In the genomic region with DNA sequence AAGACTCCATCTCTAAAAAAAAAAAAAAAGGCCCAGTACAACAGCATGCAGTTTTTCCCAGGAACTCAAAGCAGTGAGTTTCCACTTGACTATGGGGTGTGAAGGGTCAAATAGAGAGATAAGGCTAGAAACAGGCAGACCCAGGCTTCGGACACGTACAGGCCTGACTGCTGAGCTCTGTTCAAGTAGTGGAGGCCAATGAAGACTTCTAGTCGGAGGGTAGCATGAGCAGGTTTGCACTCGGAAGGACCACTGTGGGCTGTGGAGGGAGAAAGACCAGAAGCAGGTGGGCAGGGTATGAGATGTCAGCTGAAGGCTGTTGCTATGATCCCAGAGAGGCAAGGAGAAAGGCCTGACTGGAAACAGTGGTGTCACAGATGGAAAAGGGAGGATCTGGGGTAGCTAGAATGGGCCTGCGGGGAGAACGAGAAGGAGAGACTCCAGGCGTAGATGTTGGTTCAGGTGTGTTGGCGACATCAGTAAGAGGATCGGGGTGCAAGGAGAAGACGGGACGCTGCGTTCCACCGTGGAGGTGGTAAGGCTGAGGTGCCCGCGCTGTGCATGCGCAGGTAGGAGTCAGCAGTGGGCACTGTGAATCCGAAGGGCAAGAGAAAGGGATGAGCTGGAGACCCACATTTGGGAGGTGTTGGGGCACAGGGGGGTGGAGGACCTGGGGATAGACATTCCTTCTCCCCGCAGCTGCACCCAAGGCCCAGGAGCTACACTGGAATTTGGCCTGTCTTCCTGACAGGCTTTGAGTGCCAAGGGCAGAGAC, we compare ENCODE assay signal across 17 cellular contexts. TPM values are rescaled to one million over a fixed set of nuclear protein-coding genes. Genes with fewer than 3 reads are reported as not detected.
DNase-seq lines count a peak whose midpoint lies in the region; ATAC-seq and TF ChIP-seq lines count a peak whose summit lies in the region.
"Had no signal": no experiment of that assay in that cellular context is flagged by ENCODE, and none has a peak within 500 bp of the region (broad histone marks: within the 10 kb centered on the region; RNA-seq: fewer than 3 reads in every experiment).

No MANE protein-coding gene starts in this region.

- H3K9me3 ChIP-seq in T-helper 17 cell (ENCODE audit: control insufficient read depth, low read length, poor library complexity, severe bottlenecking): no peaks in the 10 kb centered on the region
- H3K9me3 ChIP-seq: adrenal gland, breast epithelium, heart left ventricle, left lung, MG63 had no signal

- H3K27ac Mint-ChIP-seq in activated T-cell treated with anti-CD3 and anti-CD28 coated beads, Interleukin-2, amount 50 U/mL, for 72 hours: peak overlapping the region; percentile 18
- H3K27ac Mint-ChIP-seq in T-helper 17 cell (peak overlapping the region; percentile 96), glutamatergic neuron (ENCODE audit: unreplicated experiment) (no peak overlapping the region)
- peak overlapping the region; percentile 79 for H3K27ac Mint-ChIP-seq in stimulated activated naive B cell treated with anti-CD40 and anti-IgM and Interleukin-4, amounts not matched to agents 10 μg/mL and 1 μg/mL and 100 μg/mL, for 72 hours
- H3K27ac Mint-ChIP-seq: dendritic cell treated with granulocyte-macrophage colony-stimulating factor and Interleukin-4, amounts not matched to agents 40 ng/mL and 50 ng/mL, for 4 days had no signal

- peaks cover 19% of the 10 kb centered on the region for H3K4me1 Mint-ChIP-seq in activated T-cell treated with anti-CD3 and anti-CD28 coated beads, Interleukin-2, amount 50 U/mL, for 72 hours (ENCODE audit: low read depth)
- H3K4me1 Mint-ChIP-seq in T-helper 17 cell (peaks cover 17% of the 10 kb centered on the region), glutamatergic neuron (ENCODE audit: low read depth, unreplicated experiment) (peaks cover 11% of the 10 kb centered on the region)
- H3K4me1 Mint-ChIP-seq in stimulated activated naive B cell treated with anti-CD40 and anti-IgM and Interleukin-4, amounts not matched to agents 10 μg/mL and 1 μg/mL and 100 μg/mL, for 72 hours: peaks cover 24% of the 10 kb centered on the region in 2 donors

- no peaks in the 10 kb centered on the region for H3K9me3 Mint-ChIP-seq in activated T-cell treated with anti-CD3 and anti-CD28 coated beads, Interleukin-2, amount 50 U/mL, for 72 hours
- H3K9me3 Mint-ChIP-seq in glutamatergic neuron (ENCODE audit: unreplicated experiment): peaks cover 5% of the 10 kb centered on the region
- no peaks in the 10 kb centered on the region for H3K9me3 Mint-ChIP-seq in stimulated activated naive B cell treated with anti-CD40 and anti-IgM and Interleukin-4, amounts not matched to agents 10 μg/mL and 1 μg/mL and 100 μg/mL, for 72 hours
- H3K9me3 Mint-ChIP-seq: activated CD4-positive, alpha-beta T cell treated with anti-CD3 and anti-CD28 coated beads, Interleukin-2, amount 10 ng/mL, durations not matched to agents 7 days and 5 days; dendritic cell treated with granulocyte-macrophage colony-stimulating factor and Interleukin-4, amounts not matched to agents 40 ng/mL and 50 ng/mL, for 4 days had no signal

- no peak for TF ChIP-seq CTCF in glutamatergic neuron (IDR thresholded peaks at IDR 0.05; ENCODE audit: partially characterized antibody, unreplicated experiment)

- no peaks in the 10 kb centered on the region for H3K27me3 Mint-ChIP-seq in activated T-cell treated with anti-CD3 and anti-CD28 coated beads, Interleukin-2, amount 50 U/mL, for 72 hours (ENCODE audit: low read depth)
- H3K27me3 Mint-ChIP-seq in T-helper 17 cell: no peaks in the 10 kb centered on the region
- peaks cover 6% of the 10 kb centered on the region for H3K27me3 Mint-ChIP-seq in glutamatergic neuron (ENCODE audit: unreplicated experiment)
- no peaks in the 10 kb centered on the region for H3K27me3 Mint-ChIP-seq in stimulated activated naive B cell treated with anti-CD40 and anti-IgM and Interleukin-4, amounts not matched to agents 10 μg/mL and 1 μg/mL and 100 μg/mL, for 72 hours
- H3K27me3 Mint-ChIP-seq: activated CD4-positive, alpha-beta T cell treated with anti-CD3 and anti-CD28 coated beads, Interleukin-2, amount 10 ng/mL, durations not matched to agents 7 days and 5 days; dendritic cell treated with granulocyte-macrophage colony-stimulating factor and Interleukin-4, amounts not matched to agents 40 ng/mL and 50 ng/mL, for 4 days had no signal

- peaks cover 6 to 12% of the 10 kb centered on the region in 2 donors for H3K36me3 Mint-ChIP-seq in activated T-cell treated with anti-CD3 and anti-CD28 coated beads, Interleukin-2, amount 50 U/mL, for 72 hours (ENCODE audit: insufficient read depth in 2 of 2)
- H3K36me3 Mint-ChIP-seq in T-helper 17 cell (ENCODE audit: low read depth) (peaks cover 4% of the 10 kb centered on the region), glutamatergic neuron (ENCODE audit: unreplicated experiment) (peaks cover 16% of the 10 kb centered on the region)
- peaks cover 50 to 57% of the 10 kb centered on the region in 2 donors for H3K36me3 Mint-ChIP-seq in stimulated activated naive B cell treated with anti-CD40 and anti-IgM and Interleukin-4, amounts not matched to agents 10 μg/mL and 1 μg/mL and 100 μg/mL, for 72 hours

- ATAC-seq in activated T-cell treated with anti-CD3 and anti-CD28 coated beads, Interleukin-2, amount 50 U/mL, for 72 hours (replicated peaks in 1 of 2): no peak
- ATAC-seq in T-helper 17 cell: no peak
- no peak for ATAC-seq in stimulated activated naive B cell treated with anti-CD40 and anti-IgM and Interleukin-4, amounts not matched to agents 10 μg/mL and 1 μg/mL and 100 μg/mL, for 72 hours (replicated peaks)
- no peak for ATAC-seq in HG02885 (IDR thresholded peaks at IDR 0.05; ENCODE audit: poor library complexity, unreplicated experiment)
- no peak for ATAC-seq in GM21576 (IDR thresholded peaks at IDR 0.05; ENCODE audit: unreplicated experiment)
- ATAC-seq: heart left ventricle, left lung had no signal

- no peak for DNase-seq in activated T-cell treated with anti-CD3 and anti-CD28 coated beads, Interleukin-2, amount 50 U/mL, for 72 hours
- DNase-seq in activated T-cell treated with anti-CD3 and anti-CD28 coated beads for 4 hours (no peak), T-helper 17 cell (no peak), glutamatergic neuron (no peak), NCI-H2227 treated with DMSO at 0.1 percent for 48 hours (lab: John Stamatoyannopoulos, UW) (no peak)
- no peak for DNase-seq in stimulated activated naive B cell treated with anti-CD40 and anti-IgM and Interleukin-4, amounts not matched to agents 10 μg/mL and 1 μg/mL and 100 μg/mL, for 72 hours
- DNase-seq: activated CD4-positive, alpha-beta T cell treated with anti-CD3 and anti-CD28 coated beads, Interleukin-2, amount 10 ng/mL, durations not matched to agents 7 days and 5 days; C1 segment of cervical spinal cord; DMS 273 treated with DMSO at 0.1 percent for 48 hours; heart left ventricle; MG63 had no signal

- no peak overlapping the region for H3K4me3 Mint-ChIP-seq in activated T-cell treated with anti-CD3 and anti-CD28 coated beads, Interleukin-2, amount 50 U/mL, for 72 hours
- no peak overlapping the region for H3K4me3 Mint-ChIP-seq in T-helper 17 cell
- peak overlapping the region; percentile 41 for H3K4me3 Mint-ChIP-seq in glutamatergic neuron (ENCODE audit: unreplicated experiment)
- peak overlapping the region in 1 of 2 donors; percentile 1 for H3K4me3 Mint-ChIP-seq in stimulated activated naive B cell treated with anti-CD40 and anti-IgM and Interleukin-4, amounts not matched to agents 10 μg/mL and 1 μg/mL and 100 μg/mL, for 72 hours
- H3K4me3 Mint-ChIP-seq: activated CD4-positive, alpha-beta T cell treated with anti-CD3 and anti-CD28 coated beads, Interleukin-2, amount 10 ng/mL, durations not matched to agents 7 days and 5 days; dendritic cell treated with granulocyte-macrophage colony-stimulating factor and Interleukin-4, amounts not matched to agents 40 ng/mL and 50 ng/mL, for 4 days had no signal

RNA-seq across cellular contexts. Expression of gene KLC2, which starts 38.5 kb away (rescaled TPM):
- total RNA-seq in activated T-cell treated with anti-CD3 and anti-CD28 coated beads, Interleukin-2, amount 50 U/mL, for 72 hours: 10 to 100 TPM; 51.9 to 54.8 TPM
- total RNA-seq in T-helper 17 cell (10 to 100 TPM; 55.1 to 58.3 TPM), glutamatergic neuron (ENCODE audit: unreplicated experiment) (127 TPM)

RNA-seq across cellular contexts. Expression of gene RAB1B, which starts 49.4 kb away (rescaled TPM):
- total RNA-seq in activated T-cell treated with anti-CD3 and anti-CD28 coated beads, Interleukin-2, amount 50 U/mL, for 72 hours: 100 to 1,000 TPM; 127 to 139 TPM
- total RNA-seq in T-helper 17 cell (10 to 100 TPM; 72.8 to 89.1 TPM), glutamatergic neuron (ENCODE audit: unreplicated experiment) (85.4 TPM)

RNA-seq across cellular contexts. Expression of gene CNIH2, which starts 58.9 kb away (rescaled TPM):
- 1 to 10 TPM; 1.2 to 3.5 TPM for total RNA-seq in activated T-cell treated with anti-CD3 and anti-CD28 coated beads, Interleukin-2, amount 50 U/mL, for 72 hours
- total RNA-seq in T-helper 17 cell (10 to 100 TPM in 1 of 2 donors, 1 to 10 TPM in 1; 9.0 to 14.4 TPM), glutamatergic neuron (ENCODE audit: unreplicated experiment) (61.3 TPM)
